Comparison of ENCODE assay signal across 1 cellular context in genomic region chr5:180848878-180849277, GRCh38.
A peak's percentile ranks its signal among the peaks of the same experiment; 100 is the strongest.
TF ChIP-seq lines count a peak whose summit lies in the region.

No MANE protein-coding gene starts in this region.

TF ChIP-seq in HCT116, 20 proteins besides CTCF, POLR2A, EP300 and RAD21 (continued from another document):
- TF ChIP-seq MAX (IDR thresholded peaks at IDR 0.05) (no peak), SP1 (IDR thresholded peaks at IDR 0.05; ENCODE audit: low read depth) (no peak), SRF (IDR thresholded peaks at IDR 0.05; ENCODE audit: low read depth) (0 out of 2 replicates have a peak, but pooled peaks have one; percentile 20), TCF7L2 (IDR thresholded peaks at IDR 0.05; ENCODE audit: borderline replicate concordance, extremely low read depth, insufficient read depth, insufficient read length) (no peak), ZFX (IDR thresholded peaks at IDR 0.05) (no peak)
